Comparison of ENCODE assay signal across 8 cellular contexts in genomic region chr19:533485-534058, GRCh38. TPM values are rescaled to one million over a fixed set of nuclear protein-coding genes. Genes with fewer than 3 reads are reported as not detected.
A peak's percentile ranks its signal among the peaks of the same experiment; 100 is the strongest.
DNase-seq lines count a peak whose midpoint lies in the region; ATAC-seq, FAIRE-seq and TF ChIP-seq lines count a peak whose summit lies in the region.

No MANE protein-coding gene starts in this region.

- H3K36me3 Mint-ChIP-seq in chondrocyte (ENCODE audit: low read depth) = peaks cover 6% of the 10 kb centered on the region

- H3K27ac Mint-ChIP-seq in chondrocyte (ENCODE audit: unreplicated experiment) = peak overlapping the region; percentile 96

- H3K4me3 ChIP-seq in A673 (ENCODE audit: low read depth, low read length, poor library complexity, severe bottlenecking) (peak overlapping the region; percentile 100), muscle layer of duodenum (ENCODE audit: low read depth in 1 of 2, low read length in 2 of 2) (peak overlapping the region; percentile 74 to 96)
- peak overlapping the region; percentile 80; the same call in 1 of the 2 replicates for H3K4me3 ChIP-seq in Jurkat, Clone E6-1 (ENCODE audit: low read length)

- TSS peak; percentile 29 for BruUV-seq in A673 (replicated peaks; lab: Mats Ljungman, UMichigan)

- H3K9me3 ChIP-seq in A673 (ENCODE audit: low read depth, low read length, poor library complexity, severe bottlenecking) (no peaks in the 10 kb centered on the region), muscle layer of duodenum (ENCODE audit: control insufficient read depth in 1 of 2, low read length in 2 of 2) (no peaks in the 10 kb centered on the region)

- intact Hi-C loops in A673 (cut with micrococcal nuclease; ENCODE audit: unreplicated experiment) = loop anchor here (5.0 kb wide), 1 partner anchor 39 kb away; the partner anchor contains the start of gene BSG

- DNase-seq in A673 (ENCODE audit: low spot score) (no peak), chondrocyte (ENCODE audit: low spot score) (no peak), hepatic stellate cell (ENCODE audit: low spot score) (no peak), GM19239 (ENCODE audit: insufficient read length, low spot score) (no peak)
- DNase-seq in Jurkat, Clone E6-1 (ENCODE audit: low read depth, low spot score) = no peak

- POLR2A ChIA-PET in A673 (lab: Charles Lee; ENCODE audit: low non-redundant PET) = no interaction called here

- no peak for TF ChIP-seq CTCF in A673 (conservative IDR thresholded peaks at IDR 0.05; ENCODE audit: low read depth, low read length)
- TF ChIP-seq CTCF in chondrocyte (IDR thresholded peaks at IDR 0.05) = no peak

- no peaks in the 10 kb centered on the region for H3K9me3 Mint-ChIP-seq in chondrocyte (ENCODE audit: low read depth)

- H3K4me3 Mint-ChIP-seq in chondrocyte (ENCODE audit: unreplicated experiment) = peak overlapping the region; percentile 88

- ATAC-seq in HG03045 (IDR thresholded peaks at IDR 0.05; ENCODE audit: unreplicated experiment) (no peak), HG03469 (IDR thresholded peaks at IDR 0.05; ENCODE audit: unreplicated experiment) (no peak)

- H3K36me3 ChIP-seq in A673 (ENCODE audit: insufficient read depth, low read length, poor library complexity, severe bottlenecking) (peaks cover 28% of the 10 kb centered on the region), muscle layer of duodenum (ENCODE audit: control insufficient read depth in 1 of 2, insufficient read depth in 2 of 2, low read length in 2 of 2) (peaks cover 0 to 25% of the 10 kb centered on the region in 2 donors)

- CTCF ChIA-PET in A673 (lab: Charles Lee) = no interaction called here

- H3K27ac ChIP-seq in A673 (ENCODE audit: low read depth, low read length, poor library complexity, severe bottlenecking) (peak overlapping the region; percentile 93), muscle layer of duodenum (ENCODE audit: low read length) (peak overlapping the region; percentile 77)

- peaks cover 18% of the 10 kb centered on the region for H3K4me1 Mint-ChIP-seq in chondrocyte (ENCODE audit: low read depth)

- no peaks in the 10 kb centered on the region for H3K27me3 Mint-ChIP-seq in chondrocyte (ENCODE audit: low read depth)

- FAIRE-seq in GM19239 (lab: Jason Lieb, UNC) = no peak

- H3K4me1 ChIP-seq in A673 (ENCODE audit: insufficient read depth, low read length, poor library complexity, severe bottlenecking) (peaks cover 13% of the 10 kb centered on the region), muscle layer of duodenum (ENCODE audit: control insufficient read depth in 1 of 2, insufficient read depth in 2 of 2, low read length in 2 of 2) (peaks cover 11 to 24% of the 10 kb centered on the region in 2 donors)

- H3K27me3 ChIP-seq in A673 (replicated peaks; ENCODE audit: insufficient read depth, low read depth, low read length, poor library complexity) = no peaks in the 10 kb centered on the region
- no peaks in the 10 kb centered on the region for H3K27me3 ChIP-seq in muscle layer of duodenum (ENCODE audit: low read depth, low read length)

RNA-seq across cellular contexts. Expression of gene CDC34, which starts 2.0 kb away (rescaled TPM):
- 109 and 113 TPM in 2 replicates for total RNA-seq in A673 (2021)
- polyA plus RNA-seq in Jurkat, Clone E6-1 (2012; ENCODE audit: insufficient read depth, insufficient read length) = 61.4 TPM
- 41.4 to 71.1 TPM (median 66.9 TPM) in 3 replicates for total RNA-seq in chondrocyte

RNA-seq across cellular contexts. Expression of gene GZMM, which starts 10.3 kb away (rescaled TPM):
- total RNA-seq in A673 (2021) = 1.0 and 2.5 TPM in 2 replicates
- polyA plus RNA-seq in Jurkat, Clone E6-1 (2012; ENCODE audit: insufficient read depth, insufficient read length) = not detected
- total RNA-seq in chondrocyte = not detected in 3 replicates

RNA-seq across cellular contexts. Expression of gene TPGS1, which starts 26.3 kb away (rescaled TPM):
- total RNA-seq in A673 (2021) = 20.7 and 22.2 TPM in 2 replicates
- polyA plus RNA-seq in Jurkat, Clone E6-1 (2012; ENCODE audit: insufficient read depth, insufficient read length) = 4.8 TPM
- total RNA-seq in chondrocyte = 18.3 to 22.6 TPM (median 21.3 TPM) in 3 replicates

RNA-seq across cellular contexts. Expression of gene MADCAM1, which starts 37.3 kb away (rescaled TPM):
- 0.59 and 0.84 TPM in 2 replicates for total RNA-seq in A673 (2021)
- polyA plus RNA-seq in Jurkat, Clone E6-1 (2012; ENCODE audit: insufficient read depth, insufficient read length) = not detected
- 0.59 to 0.92 TPM (median 0.62 TPM) in 3 replicates for total RNA-seq in chondrocyte

RNA-seq across cellular contexts. Expression of gene BSG, which starts 38.8 kb away (rescaled TPM):
- 865 TPM in 2 replicates for total RNA-seq in A673 (2021)
- 270 TPM for polyA plus RNA-seq in Jurkat, Clone E6-1 (2012; ENCODE audit: insufficient read depth, insufficient read length)
- 440 to 503 TPM (median 452 TPM) in 3 replicates for total RNA-seq in chondrocyte
